ENCODE assay signal across 1 cellular context in genomic region chr17:81003711-81004335, GRCh38.
TF ChIP-seq lines count a peak whose summit lies in the region.

No MANE protein-coding gene starts in this region.

TF ChIP-seq in HepG2, 621 proteins besides CTCF, POLR2A, EP300 and RAD21 (continues in another document):
- TF ChIP-seq RXRB (CRISPR knock-in tag; IDR thresholded peaks at IDR 0.05; ENCODE audit: borderline replicate concordance), result no peak
- peak; percentile 70 for TF ChIP-seq ZBTB38 (CRISPR knock-in tag; IDR thresholded peaks at IDR 0.05)
- no peak for TF ChIP-seq TARDBP (CRISPR knock-in tag; IDR thresholded peaks at IDR 0.05)
- TF ChIP-seq ZBTB1 (CRISPR knock-in tag; IDR thresholded peaks at IDR 0.05; ENCODE audit: borderline replicate concordance), result no peak
- TF ChIP-seq ZNF275 (CRISPR knock-in tag; IDR thresholded peaks at IDR 0.05; ENCODE audit: borderline replicate concordance), result no peak
- no peak for TF ChIP-seq ZNF747 (CRISPR knock-in tag; IDR thresholded peaks at IDR 0.05; ENCODE audit: borderline replicate concordance)
- TF ChIP-seq ZNF235 (CRISPR knock-in tag; IDR thresholded peaks at IDR 0.05; ENCODE audit: borderline replicate concordance), result 0 out of 2 replicates have a peak, but pooled peaks have one; percentile 38
- TF ChIP-seq ZNF230 (CRISPR knock-in tag; IDR thresholded peaks at IDR 0.05), result no peak
- no peak for TF ChIP-seq CREBL2 (CRISPR knock-in tag; IDR thresholded peaks at IDR 0.05; ENCODE audit: borderline replicate concordance)
- TF ChIP-seq RCOR2 (CRISPR knock-in tag; IDR thresholded peaks at IDR 0.05), result no peak
- no peak for TF ChIP-seq PITX1 (CRISPR knock-in tag; IDR thresholded peaks at IDR 0.05)
- TF ChIP-seq ZNF768 (CRISPR knock-in tag; IDR thresholded peaks at IDR 0.05), result peak; percentile 68; the same call in 1 of the 2 replicates
- no peak for TF ChIP-seq ZNF407 (CRISPR knock-in tag; IDR thresholded peaks at IDR 0.05; ENCODE audit: not compliant biosample characterization)
- TF ChIP-seq RBM22 (optimal IDR thresholded peaks at IDR 0.05; ENCODE audit: low read length), result peak; percentile 51
- TF ChIP-seq MXD3 (CRISPR knock-in tag; IDR thresholded peaks at IDR 0.05), result no peak
- TF ChIP-seq ZNF770 (CRISPR knock-in tag; IDR thresholded peaks at IDR 0.05), result no peak
- no peak for TF ChIP-seq ZBTB33 (CRISPR knock-in tag; IDR thresholded peaks at IDR 0.05)
- no peak for TF ChIP-seq ZSCAN5A (CRISPR knock-in tag; IDR thresholded peaks at IDR 0.05; ENCODE audit: borderline replicate concordance)
- peak; percentile 35 for TF ChIP-seq PRPF4 (IDR thresholded peaks at IDR 0.05; ENCODE audit: low read depth, low read length, poor library complexity, severe bottlenecking)
- no peak for TF ChIP-seq TCF7 (IDR thresholded peaks at IDR 0.05; ENCODE audit: low read depth)
- no peak for TF ChIP-seq SRSF4 (IDR thresholded peaks at IDR 0.05; ENCODE audit: low read depth, low read length, poor library complexity, severe bottlenecking)
- no peak for TF ChIP-seq TBL1XR1 (IDR thresholded peaks at IDR 0.05; ENCODE audit: borderline replicate concordance, low read length, partially characterized antibody)
- no peak for TF ChIP-seq KLF15 (CRISPR knock-in tag; IDR thresholded peaks at IDR 0.05; ENCODE audit: borderline replicate concordance)
- TF ChIP-seq NFATC3 (CRISPR knock-in tag; IDR thresholded peaks at IDR 0.05), result no peak
- no peak for TF ChIP-seq ZBTB26 (CRISPR knock-in tag; IDR thresholded peaks at IDR 0.05; ENCODE audit: borderline replicate concordance)
- TF ChIP-seq ZNF263 (CRISPR knock-in tag; IDR thresholded peaks at IDR 0.05), result no peak
- 0 out of 2 replicates have a peak, but pooled peaks have one; percentile 28 for TF ChIP-seq POLR2G (IDR thresholded peaks at IDR 0.05; ENCODE audit: low read depth, low read length)
- no peak for TF ChIP-seq ZNF598 (CRISPR knock-in tag; IDR thresholded peaks at IDR 0.05; ENCODE audit: borderline replicate concordance)
- TF ChIP-seq ZNF720 (CRISPR knock-in tag; IDR thresholded peaks at IDR 0.05), result no peak
- TF ChIP-seq KDM5B (CRISPR knock-in tag; IDR thresholded peaks at IDR 0.05; ENCODE audit: borderline replicate concordance), result no peak
- no peak for TF ChIP-seq GMEB2 (CRISPR knock-in tag; IDR thresholded peaks at IDR 0.05; ENCODE audit: low read depth)
- TF ChIP-seq ZNF792 (CRISPR knock-in tag; IDR thresholded peaks at IDR 0.05), result no peak
- no peak for TF ChIP-seq ZNF556 (CRISPR knock-in tag; IDR thresholded peaks at IDR 0.05; ENCODE audit: borderline replicate concordance)
- TF ChIP-seq GTF3A (CRISPR knock-in tag; conservative IDR thresholded peaks at IDR 0.05), result no peak
- peak; percentile 32; the same call in 1 of the 2 replicates for TF ChIP-seq PHF8 (CRISPR knock-in tag; IDR thresholded peaks at IDR 0.05)
- peak; percentile 83; the same call in 1 of the 2 replicates for TF ChIP-seq KDM2A (CRISPR knock-in tag; IDR thresholded peaks at IDR 0.05; ENCODE audit: borderline replicate concordance, low read depth)
- no peak for TF ChIP-seq PPARG (CRISPR knock-in tag; conservative IDR thresholded peaks at IDR 0.05)
- TF ChIP-seq NFKB2 (CRISPR knock-in tag; IDR thresholded peaks at IDR 0.05; ENCODE audit: borderline replicate concordance), result no peak
